ENCODE assay signal across 8 cellular contexts in the genomic region with DNA sequence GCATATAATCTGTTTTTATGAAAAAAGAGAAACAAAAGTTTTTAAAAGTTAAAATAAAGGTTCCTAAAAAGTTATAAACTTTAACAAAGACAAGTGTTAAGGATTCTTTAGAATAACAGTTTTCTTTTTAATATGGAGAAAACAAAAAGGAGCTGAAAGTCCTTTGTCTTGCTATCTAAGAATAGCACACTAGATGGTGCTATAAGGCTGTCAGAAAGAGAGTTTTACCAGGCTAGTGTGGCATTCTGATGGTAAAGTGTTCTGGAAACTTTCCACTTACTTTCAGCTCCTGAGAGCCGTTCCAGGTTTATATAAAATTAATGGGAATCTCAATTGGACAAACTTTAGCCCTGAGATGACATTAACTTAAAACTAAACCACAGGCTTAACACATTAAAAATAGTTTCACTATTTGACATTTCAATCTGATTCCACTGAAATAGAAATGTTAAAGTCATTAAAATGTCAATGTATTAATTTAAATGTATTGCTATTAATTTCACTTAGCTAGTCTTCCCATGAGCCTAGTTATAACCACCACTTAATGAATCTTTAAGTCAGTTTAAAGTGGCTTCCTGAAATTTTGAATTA. TPM values are rescaled to one million over a fixed set of nuclear protein-coding genes. Genes with fewer than 3 reads are reported as not detected.
DNase-seq lines count a peak whose midpoint lies in the region; ATAC-seq and TF ChIP-seq lines count a peak whose summit lies in the region.

No MANE protein-coding gene starts in this region.

- intact Hi-C loops in breast epithelium (cut with DNase I; ENCODE audit: low total_unique reads) (no loop called here), lower lobe of right lung (cut with DNase I) (loop anchor here (10.0 kb wide), 1 partner anchor 131 kb away; no protein-coding TSS in a partner anchor)
- intact Hi-C loops in activated naive CD4-positive, alpha-beta T cell treated with anti-CD3 and anti-CD28 coated beads for 36 hours (cut with micrococcal nuclease): loop anchor here (1.0 to 2.0 kb wide), 3 partner anchors 131 to 843 kb away; no protein-coding TSS in a partner anchor

- no peak for TF ChIP-seq POLR2A in breast epithelium (IDR thresholded peaks at IDR 0.05)

- peaks cover 0 to 7% of the 10 kb centered on the region in 2 donors for H3K4me1 ChIP-seq in breast epithelium
- peaks cover 16% of the 10 kb centered on the region for H3K4me1 ChIP-seq in lower lobe of right lung

- TF ChIP-seq CTCF in GM12874 (IDR thresholded peaks at IDR 0.05; ENCODE audit: insufficient read depth, low read depth, low read length): peak; percentile 43
- peak in 2 of 3 donors; percentile 59 to 63 for TF ChIP-seq CTCF in breast epithelium (IDR thresholded peaks at IDR 0.05)
- TF ChIP-seq CTCF in lower lobe of right lung (IDR thresholded peaks at IDR 0.05): peak; percentile 77

- no peak for ATAC-seq in lower lobe of right lung
- no peak for ATAC-seq in GM18498 (IDR thresholded peaks at IDR 0.05; ENCODE audit: unreplicated experiment)
- no peak for ATAC-seq in HG03460 (IDR thresholded peaks at IDR 0.05; ENCODE audit: unreplicated experiment)

- CTCF ChIA-PET in activated naive CD4-positive, alpha-beta T cell treated with anti-CD3 and anti-CD28 coated beads for 36 hours (lab: Charles Lee): interaction anchor here (0.5 to 6.7 kb wide), 39 partner anchors 10 to 479 kb away, joined by 3 to 60 read pairs (median 3); no protein-coding TSS in a partner anchor

- H3K27me3 ChIP-seq in breast epithelium (no peaks in the 10 kb centered on the region), lower lobe of right lung (ENCODE audit: low read depth) (no peaks in the 10 kb centered on the region)

- DNase-seq in ACHN: peak; percentile 70
- peak; percentile 49 for DNase-seq in NCI-H2227 treated with DMSO at 0.1 percent for 48 hours (lab: John Stamatoyannopoulos, UW)
- no peak for DNase-seq in breast epithelium (ENCODE audit: low spot score in 2 of 2)
- DNase-seq in lower lobe of right lung: no peak
- no peak for DNase-seq in activated naive CD4-positive, alpha-beta T cell treated with anti-CD3 and anti-CD28 coated beads for 36 hours

- in situ Hi-C loops in ACHN (cut with HindIII; ENCODE audit: low pct_ligation_motif_present, low pct_unique_long_range_greater_than_20kb, low sequenced_read_pairs): no loop called here

- no peak overlapping the region for H3K4me3 ChIP-seq in breast epithelium
- H3K4me3 ChIP-seq in lower lobe of right lung: no peak overlapping the region

- H3K9me3 ChIP-seq in breast epithelium (no peaks in the 10 kb centered on the region), lower lobe of right lung (no peaks in the 10 kb centered on the region)

- no peak overlapping the region for H3K4me3 Mint-ChIP-seq in activated naive CD4-positive, alpha-beta T cell treated with anti-CD3 and anti-CD28 coated beads for 36 hours

- H3K36me3 ChIP-seq in breast epithelium: no peaks in the 10 kb centered on the region
- no peaks in the 10 kb centered on the region for H3K36me3 ChIP-seq in lower lobe of right lung

- peaks cover 2% of the 10 kb centered on the region for H3K36me3 Mint-ChIP-seq in activated naive CD4-positive, alpha-beta T cell treated with anti-CD3 and anti-CD28 coated beads for 36 hours (ENCODE audit: low read depth)

- H3K9me3 Mint-ChIP-seq in activated naive CD4-positive, alpha-beta T cell treated with anti-CD3 and anti-CD28 coated beads for 36 hours: no peaks in the 10 kb centered on the region

- peaks cover 30% of the 10 kb centered on the region for H3K4me1 Mint-ChIP-seq in activated naive CD4-positive, alpha-beta T cell treated with anti-CD3 and anti-CD28 coated beads for 36 hours (ENCODE audit: low read depth)

- no peaks in the 10 kb centered on the region for H3K27me3 Mint-ChIP-seq in activated naive CD4-positive, alpha-beta T cell treated with anti-CD3 and anti-CD28 coated beads for 36 hours (ENCODE audit: low read depth)

- H3K27ac Mint-ChIP-seq in activated naive CD4-positive, alpha-beta T cell treated with anti-CD3 and anti-CD28 coated beads for 36 hours: no peak overlapping the region

- no peak overlapping the region for H3K27ac ChIP-seq in breast epithelium
- H3K27ac ChIP-seq in lower lobe of right lung: no peak overlapping the region

RNA-seq across cellular contexts. Expression of gene FBXO48, which starts 3.7 kb away (rescaled TPM):
- total RNA-seq in breast epithelium: 1 to 10 TPM in 2 of 3 donors, under 1 TPM in 1; 0.98 to 1.6 (median 1.1) TPM
- 2.3 TPM for total RNA-seq in lower lobe of right lung
- 1 to 10 TPM; 1.1 to 1.2 TPM for total RNA-seq in activated naive CD4-positive, alpha-beta T cell treated with anti-CD3 and anti-CD28 coated beads for 36 hours

RNA-seq across cellular contexts. Expression of gene APLF, which starts 4.0 kb away (rescaled TPM):
- total RNA-seq in breast epithelium (10 to 100 TPM in 2 of 3 donors, 1 to 10 TPM in 1; 8.5 to 14.5 (median 13.4) TPM), lower lobe of right lung (5.8 TPM)
- total RNA-seq in activated naive CD4-positive, alpha-beta T cell treated with anti-CD3 and anti-CD28 coated beads for 36 hours: 1 to 10 TPM; 2.4 to 2.7 TPM

Comparison
In these comparisons a context has a peak if more than half of its experiments do, and no peak if none do; other contexts are left out.
1. DNase-seq: peak in ACHN (single experiment) and NCI-H2227 treated with DMSO at 0.1 percent for 48 hours (single experiment); none in breast epithelium (0 of 2), lower lobe of right lung (single experiment) and activated naive CD4-positive, alpha-beta T cell treated with anti-CD3 and anti-CD28 coated beads for 36 hours (single experiment).
2. Peak in every context shown above with its lines, with median percentiles within 50 percentile points of each other: CTCF ChIP-seq.